In the genomic region with DNA sequence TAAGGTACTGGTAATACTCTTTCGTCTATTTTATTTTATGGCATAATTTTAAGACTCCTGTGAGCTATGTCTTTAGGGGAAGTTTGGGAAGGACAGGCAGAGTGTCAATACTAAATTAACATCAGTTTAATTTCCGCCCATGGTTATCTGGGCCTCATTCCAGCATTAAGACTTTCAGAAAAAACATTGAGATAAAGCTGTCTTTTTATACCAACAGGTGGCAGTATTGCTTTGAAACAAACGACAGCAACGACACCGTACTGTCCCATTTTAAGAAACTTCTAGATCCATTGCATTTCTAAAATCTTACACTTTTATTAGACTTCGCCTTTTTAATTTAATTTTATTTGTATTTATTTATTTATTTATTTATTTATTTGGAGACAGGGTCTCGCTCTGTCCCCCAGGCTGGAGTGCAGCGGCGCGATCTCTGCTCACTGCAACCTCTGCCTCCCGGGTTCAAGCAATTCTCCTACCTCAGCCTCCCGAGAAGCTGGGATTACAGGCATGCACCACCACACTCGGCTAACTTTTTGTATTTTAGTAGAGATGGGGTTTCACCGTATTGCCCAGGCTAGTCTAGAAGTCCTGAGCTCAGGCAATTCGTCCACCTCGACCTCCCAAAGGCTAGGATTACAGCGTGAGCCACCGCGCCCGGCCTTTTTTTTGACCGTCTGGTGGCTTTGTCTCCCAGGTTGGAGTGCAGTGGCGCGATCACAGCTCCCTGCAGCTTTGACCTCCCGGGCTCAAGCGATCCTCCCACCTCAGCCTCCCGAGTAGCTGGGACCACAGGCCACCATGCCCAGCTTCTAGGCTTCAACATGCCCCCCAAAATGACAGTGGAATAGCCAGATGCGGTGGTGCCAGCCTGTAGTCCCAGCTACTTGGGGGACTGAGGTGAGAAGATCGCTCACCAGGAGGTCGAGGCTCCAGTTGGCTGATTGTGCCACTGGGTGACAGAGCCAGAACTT, we compare ENCODE assay signal across 8 cellular contexts.
A peak's percentile ranks its signal among the peaks of the same experiment; 100 is the strongest.
DNase-seq lines count a peak whose midpoint lies in the region; ATAC-seq and TF ChIP-seq lines count a peak whose summit lies in the region.

No MANE protein-coding gene starts in this region.

- peak overlapping the region; percentile 78 for H3K4me2 ChIP-seq in PC-3 (ENCODE audit: low read length)

- peak; percentile 58 for ATAC-seq in PC-3
- no peak for ATAC-seq in GM19324 (IDR thresholded peaks at IDR 0.05; ENCODE audit: low FRiP score, unreplicated experiment)

- no peaks in the 10 kb centered on the region for H3K27me3 ChIP-seq in PC-3 (ENCODE audit: low read length)

- H3K27ac ChIP-seq in PC-3 (ENCODE audit: low read length), result no peak overlapping the region

- H3K4me3 ChIP-seq in PC-3 (ENCODE audit: low read length), result peak overlapping the region; percentile 49

- BruUV-seq in PC-3 (replicated peaks; lab: Mats Ljungman, UMichigan), result TSS peak; percentile 78

- intact Hi-C loops in PC-3 (cut with micrococcal nuclease), result loop anchor here (1.0 to 10.0 kb wide), 8 partner anchors 74 to 437 kb away; a partner anchor contains a TSS
- intact Hi-C loops in dendritic cell treated with granulocyte-macrophage colony-stimulating factor and Interleukin-4, amounts not matched to agents 40 ng/mL and 50 ng/mL, for 4 days (cut with micrococcal nuclease), result loop anchor here (5.0 to 10.0 kb wide), 3 partner anchors 79 to 439 kb away; a partner anchor contains a TSS

- peak; percentile 68 for TF ChIP-seq CTCF in PC-3 (conservative IDR thresholded peaks at IDR 0.05; ENCODE audit: low read depth, low read length)

- CTCF ChIA-PET in PC-3 (lab: Charles Lee), result interaction anchor here (0.6 to 1.1 kb wide), 11 partner anchors 10 to 335 kb away, joined by 3 to 23 read pairs (median 5); a partner anchor contains a TSS

- peak overlapping the region; percentile 36 for H3K9ac ChIP-seq in PC-3 (ENCODE audit: low read length)

- H2AFZ ChIP-seq in PC-3 (ENCODE audit: low read length), result peak overlapping the region; percentile 75

- no peaks in the 10 kb centered on the region for H3F3A ChIP-seq in PC-3 (ENCODE audit: low read length, unreplicated experiment)

- H3K9me3 Mint-ChIP-seq in dendritic cell treated with granulocyte-macrophage colony-stimulating factor and Interleukin-4, amounts not matched to agents 40 ng/mL and 50 ng/mL, for 4 days, result no peaks in the 10 kb centered on the region

- POLR2A ChIA-PET in PC-3 (lab: Charles Lee; ENCODE audit: unreplicated experiment), result interaction anchor here (0.5 to 0.6 kb wide), 3 partner anchors 73 to 303 kb away, joined by 3 to 10 read pairs (median 4); no protein-coding TSS in a partner anchor

- no peaks in the 10 kb centered on the region for H3K79me2 ChIP-seq in PC-3 (ENCODE audit: low read length)

- H3K36me3 ChIP-seq in PC-3 (ENCODE audit: low read depth, low read length), result no peaks in the 10 kb centered on the region

- DNase-seq in stimulated activated CD4-positive, alpha-beta T cell treated with anti-CD3 and anti-CD28 coated beads, Interleukin-2, amount 100 ng/mL, for 4 hours (ENCODE audit: low read depth), result peak; percentile 2
- no peak for DNase-seq in stimulated activated CD4-positive, alpha-beta T cell treated with anti-CD3 and anti-CD28 coated beads, Interleukin-2, amount 100 ng/mL, for 24 hours
- DNase-seq in KBM-7 (peak; percentile 81), PC-3 (peak; percentile 81), medulla oblongata (ENCODE audit: extremely low spot score) (peak; percentile 80)
- DNase-seq in stimulated activated CD4-positive, alpha-beta T cell treated with anti-CD3 and anti-CD28 coated beads, Interleukin-4, amount 100 ng/mL, for 4 hours, result no peak

- H3K9me3 ChIP-seq in PC-3 (ENCODE audit: low read length), result no peaks in the 10 kb centered on the region

- H3K36me3 Mint-ChIP-seq in dendritic cell treated with granulocyte-macrophage colony-stimulating factor and Interleukin-4, amounts not matched to agents 40 ng/mL and 50 ng/mL, for 4 days (ENCODE audit: low read depth), result no peaks in the 10 kb centered on the region

- no peaks in the 10 kb centered on the region for H4K20me1 ChIP-seq in PC-3 (ENCODE audit: low read length)

- H3K27ac Mint-ChIP-seq in dendritic cell treated with granulocyte-macrophage colony-stimulating factor and Interleukin-4, amounts not matched to agents 40 ng/mL and 50 ng/mL, for 4 days, result peak overlapping the region; percentile 50

- H3K27me3 Mint-ChIP-seq in dendritic cell treated with granulocyte-macrophage colony-stimulating factor and Interleukin-4, amounts not matched to agents 40 ng/mL and 50 ng/mL, for 4 days, result peaks cover 1% of the 10 kb centered on the region

- H3K4me3 Mint-ChIP-seq in dendritic cell treated with granulocyte-macrophage colony-stimulating factor and Interleukin-4, amounts not matched to agents 40 ng/mL and 50 ng/mL, for 4 days, result no peak overlapping the region

- peaks cover 17% of the 10 kb centered on the region for H3K4me1 ChIP-seq in PC-3 (ENCODE audit: insufficient read depth, low read length)

- no peaks in the 10 kb centered on the region for H3K9me2 ChIP-seq in PC-3 (replicated peaks; ENCODE audit: low read length)

- peaks cover 17% of the 10 kb centered on the region for H3K4me1 Mint-ChIP-seq in dendritic cell treated with granulocyte-macrophage colony-stimulating factor and Interleukin-4, amounts not matched to agents 40 ng/mL and 50 ng/mL, for 4 days (ENCODE audit: low read depth)

- in situ Hi-C loops in KBM-7 (cut with MboI; ENCODE audit: low pct_unique_long_range_greater_than_20kb, low sequenced_read_pairs), result no loop called here

Comparison
In these comparisons a context has a peak if more than half of its experiments do, and no peak if none do; other contexts are left out.
1. DNase-seq: peak in stimulated activated CD4-positive, alpha-beta T cell treated with anti-CD3 and anti-CD28 coated beads, Interleukin-2, amount 100 ng/mL, for 4 hours (single experiment), KBM-7 (single experiment), PC-3 (single experiment) and medulla oblongata (single experiment); none in stimulated activated CD4-positive, alpha-beta T cell treated with anti-CD3 and anti-CD28 coated beads, Interleukin-2, amount 100 ng/mL, for 24 hours (0 of 2) and stimulated activated CD4-positive, alpha-beta T cell treated with anti-CD3 and anti-CD28 coated beads, Interleukin-4, amount 100 ng/mL, for 4 hours (0 of 2).